8 cellular contexts compared by ENCODE assay signal in the genomic region with DNA sequence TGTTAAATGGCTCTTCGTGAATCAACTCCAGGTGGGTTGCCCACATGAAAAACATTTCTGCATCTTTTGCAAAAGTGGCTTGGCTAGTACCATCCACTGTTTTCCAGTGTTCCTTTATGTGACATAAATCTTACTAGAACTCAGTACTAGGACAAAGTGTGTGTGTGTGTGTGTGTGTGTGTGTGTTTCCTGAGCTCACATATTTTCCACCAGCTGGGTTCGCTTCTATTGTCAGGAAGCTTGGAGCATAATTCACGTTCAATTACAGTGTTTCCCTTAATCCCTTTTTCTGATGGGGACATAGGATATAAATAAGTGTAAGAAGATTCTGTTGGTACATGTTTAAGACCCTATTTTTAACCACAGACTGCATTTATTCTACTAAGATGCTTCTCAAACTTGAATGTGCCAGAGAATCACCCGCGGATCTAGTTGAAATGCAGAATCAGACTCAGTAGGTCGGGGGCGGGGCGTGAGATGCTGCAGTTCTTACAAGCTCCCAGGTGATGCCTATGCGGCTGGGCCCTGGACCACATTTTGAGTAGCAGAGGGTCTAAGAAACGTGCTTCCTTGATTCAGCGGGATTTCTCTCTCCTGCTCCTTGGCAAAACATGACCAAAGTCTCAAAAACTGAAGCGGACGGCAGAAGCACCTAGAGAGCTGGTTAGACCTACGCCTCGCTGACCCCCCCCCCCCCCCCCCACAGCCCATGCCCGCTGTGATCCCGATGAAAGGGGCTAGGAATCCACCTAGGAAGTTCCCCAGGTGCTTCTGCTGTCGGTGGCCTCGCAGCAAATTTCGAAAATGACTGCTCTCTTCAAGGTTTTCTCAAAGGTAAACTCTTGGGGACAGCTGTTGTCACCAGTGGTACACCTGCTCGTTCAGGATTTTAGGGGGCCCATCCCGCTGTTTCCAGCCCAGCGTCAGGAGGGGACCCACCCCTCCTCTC.
DNase-seq lines count a peak whose midpoint lies in the region.

No MANE protein-coding gene starts in this region.

- no peaks in the 10 kb centered on the region for H3K4me1 ChIP-seq in mucosa of stomach (ENCODE audit: control insufficient read depth, insufficient read depth, low read length)
- peaks cover 0 to 17% (median 8%) of the 10 kb centered on the region in 5 donors for H3K4me1 ChIP-seq in subcutaneous abdominal adipose tissue (ENCODE audit: control insufficient read depth in 5 of 5, insufficient read depth in 5 of 5, low read length in 5 of 5)

- H3K9ac ChIP-seq in mucosa of stomach (ENCODE audit: low read length) (peak overlapping the region; percentile 82), subcutaneous abdominal adipose tissue (ENCODE audit: low read length in 5 of 5) (peak overlapping the region in 4 of 5 donors; percentile 56 to 78 (median 72))

- H3K27ac ChIP-seq in subcutaneous abdominal adipose tissue (ENCODE audit: low read depth, low read length), result no peak overlapping the region

- no peaks in the 10 kb centered on the region for H3K27me3 ChIP-seq in mucosa of stomach (ENCODE audit: control insufficient read depth, insufficient read depth, low read length)
- H3K27me3 ChIP-seq in subcutaneous abdominal adipose tissue (ENCODE audit: control insufficient read depth in 5 of 5, insufficient read depth in 4 of 5, low read length in 5 of 5), result peaks cover 0 to 7% (median 0%) of the 10 kb centered on the region in 5 donors

- no peaks in the 10 kb centered on the region for H3K36me3 ChIP-seq in mucosa of stomach (ENCODE audit: control insufficient read depth, insufficient read depth, low read length)
- H3K36me3 ChIP-seq in subcutaneous abdominal adipose tissue (ENCODE audit: control insufficient read depth in 5 of 5, insufficient read depth in 5 of 5, low read length in 5 of 5), result no peaks in the 10 kb centered on the region

- H3K9me3 ChIP-seq in mucosa of stomach (ENCODE audit: control insufficient read depth, low read length) (no peaks in the 10 kb centered on the region), subcutaneous abdominal adipose tissue (ENCODE audit: control insufficient read depth in 5 of 5, low read length in 5 of 5) (no peaks in the 10 kb centered on the region)

- DNase-seq in DMS79 treated with DMSO at 0.1 percent for 48 hours (lab: John Stamatoyannopoulos, UW), result peak; percentile 10
- no peak for DNase-seq in DMS79 (lab: John Stamatoyannopoulos, UW)
- DNase-seq in NCI-H1092 treated with DMSO at 0.1 percent for 48 hours (lab: John Stamatoyannopoulos, UW), result peak; percentile 28
- DNase-seq in activated CD4-positive, alpha-beta T cell treated with anti-CD3 and anti-CD28 coated beads, Interleukin-2, amount 50 U/mL, for 4 hours, result peak; percentile 42 to 46
- DNase-seq in effector CD4-positive, alpha-beta T cell, result peak; percentile 15
- DNase-seq in NCI-H1048 (lab: John Stamatoyannopoulos, UW), result no peak

- H3K4me3 ChIP-seq in mucosa of stomach (ENCODE audit: low read length) (peak overlapping the region; percentile 31), subcutaneous abdominal adipose tissue (ENCODE audit: low read depth in 1 of 5, low read length in 5 of 5) (peak overlapping the region; percentile 62 to 75 (median 67))

Comparison
In these comparisons a context has a peak if more than half of its experiments do, and no peak if none do; other contexts are left out.
1. DNase-seq: peak in DMS79 treated with DMSO at 0.1 percent for 48 hours (single experiment), NCI-H1092 treated with DMSO at 0.1 percent for 48 hours (single experiment), activated CD4-positive, alpha-beta T cell treated with anti-CD3 and anti-CD28 coated beads, Interleukin-2, amount 50 U/mL, for 4 hours (2 of 2) and effector CD4-positive, alpha-beta T cell (single experiment); none in DMS79 (single experiment) and NCI-H1048 (single experiment).